8 cellular contexts compared by ENCODE assay signal in genomic region chr3:166013073-166013679, GRCh38.
DNase-seq lines count a peak whose midpoint lies in the region; ATAC-seq and TF ChIP-seq lines count a peak whose summit lies in the region.

No MANE protein-coding gene starts in this region.

- H3K4me3 ChIP-seq in DND-41 (ENCODE audit: low read depth in 1 of 2, low read length in 2 of 2) (no peak overlapping the region), KMS-11 (IDR thresholded peaks at IDR 0.05; ENCODE audit: insufficient read depth, low read depth, low read length) (no peak overlapping the region), gastrocnemius medialis (no peak overlapping the region), H7 (ENCODE audit: insufficient read depth, low read depth, low read length) (no peak overlapping the region)

- no peak overlapping the region for H3K27ac ChIP-seq in DND-41 (ENCODE audit: low read length)
- H3K27ac ChIP-seq in KMS-11, result no peak overlapping the region
- no peak overlapping the region for H3K27ac ChIP-seq in gastrocnemius medialis

- DNase-seq in DND-41 (peak; percentile 5), SK-MEL-5 (ENCODE audit: low read depth, low spot score) (peak; percentile 60), hepatic stellate cell (ENCODE audit: low spot score) (peak; percentile 2), gastrocnemius medialis (no peak), H7 (no peak)
- DNase-seq in activated CD4-positive, alpha-beta T cell treated with anti-CD3 and anti-CD28 coated beads for 48 hours, result no peak

- no peak overlapping the region for H2AFZ ChIP-seq in DND-41 (ENCODE audit: low read depth, low read length)
- H2AFZ ChIP-seq in KMS-11 (ENCODE audit: low read depth), result no peak overlapping the region

- intact Hi-C loops in gastrocnemius medialis (cut with DNase I; ENCODE audit: low total_unique reads), result no loop called here

- H3K4me2 ChIP-seq in DND-41 (ENCODE audit: insufficient read depth, low read length) (no peak overlapping the region), KMS-11 (no peak overlapping the region)

- H3K36me3 ChIP-seq in DND-41 (ENCODE audit: insufficient read depth, low read length) (no peaks in the 10 kb centered on the region), KMS-11 (ENCODE audit: insufficient read depth) (no peaks in the 10 kb centered on the region), gastrocnemius medialis (no peaks in the 10 kb centered on the region), H7 (replicated peaks; ENCODE audit: control insufficient read depth, insufficient read depth, low read length) (no peaks in the 10 kb centered on the region)

- H3K79me2 ChIP-seq in DND-41 (ENCODE audit: insufficient read depth, low read length), result no peaks in the 10 kb centered on the region
- no peaks in the 10 kb centered on the region for H3K79me2 ChIP-seq in KMS-11 (ENCODE audit: insufficient read depth, low read depth)

- H3K9me3 ChIP-seq in DND-41 (ENCODE audit: insufficient read depth, low read length, severe bottlenecking), result no peaks in the 10 kb centered on the region
- no peaks in the 10 kb centered on the region for H3K9me3 ChIP-seq in gastrocnemius medialis

- ATAC-seq in DND-41 (ENCODE audit: insufficient read depth, low read depth) (peak; percentile 33; the same call in 1 of the 3 replicates), gastrocnemius medialis (no peak), HG03439 (IDR thresholded peaks at IDR 0.05; ENCODE audit: unreplicated experiment) (no peak)

- no peak overlapping the region for H3K9ac ChIP-seq in DND-41 (ENCODE audit: low read depth, low read length)
- no peak overlapping the region for H3K9ac ChIP-seq in KMS-11

- H4K20me1 ChIP-seq in DND-41 (ENCODE audit: insufficient read depth, low read length) (no peaks in the 10 kb centered on the region), KMS-11 (ENCODE audit: insufficient read depth) (no peaks in the 10 kb centered on the region)

- in situ Hi-C loops in SK-MEL-5 (cut with HindIII; ENCODE audit: low pct_unique_long_range_greater_than_20kb, low sequenced_read_pairs), result no loop called here
- in situ Hi-C loops in gastrocnemius medialis (cut with MboI; ENCODE audit: low sequenced_read_pairs in 4 of 4), result no loop called here

- TF ChIP-seq POLR2A in gastrocnemius medialis (IDR thresholded peaks at IDR 0.05), result no peak

- no peaks in the 10 kb centered on the region for H3K4me1 ChIP-seq in DND-41 (ENCODE audit: insufficient read depth, low read length)
- H3K4me1 ChIP-seq in KMS-11 (ENCODE audit: low read depth, poor library complexity, severe bottlenecking), result no peaks in the 10 kb centered on the region
- H3K4me1 ChIP-seq in gastrocnemius medialis, result no peaks in the 10 kb centered on the region

- H3K27me3 ChIP-seq in DND-41 (ENCODE audit: insufficient read depth, low read length, poor library complexity) (no peaks in the 10 kb centered on the region), KMS-11 (ENCODE audit: insufficient read depth, low read depth) (no peaks in the 10 kb centered on the region), gastrocnemius medialis (no peaks in the 10 kb centered on the region), H7 (ENCODE audit: control insufficient read depth, insufficient read depth, low read length) (no peaks in the 10 kb centered on the region)

- peak; percentile 56 for TF ChIP-seq CTCF in DND-41 (IDR thresholded peaks at IDR 0.05; ENCODE audit: borderline replicate concordance, extremely low read depth, low read length, poor library complexity, severe bottlenecking)
- peak; percentile 69; the same call in 1 of the 2 replicates for TF ChIP-seq CTCF in KMS-11 (conservative IDR thresholded peaks at IDR 0.05; ENCODE audit: low read depth, low read length)
- TF ChIP-seq CTCF in gastrocnemius medialis (IDR thresholded peaks at IDR 0.05 in 4 of 5, conservative IDR thresholded peaks at IDR 0.05 in 1 of 5), result no peak

Comparison
In these comparisons a context has a peak if more than half of its experiments do, and no peak if none do; other contexts are left out.
1. DNase-seq: peak in DND-41 (single experiment), SK-MEL-5 (single experiment) and hepatic stellate cell (single experiment); none in activated CD4-positive, alpha-beta T cell treated with anti-CD3 and anti-CD28 coated beads for 48 hours (single experiment), gastrocnemius medialis (0 of 2) and H7 (single experiment).
2. CTCF ChIP-seq: peak in DND-41 (single experiment) and KMS-11 (single experiment); none in gastrocnemius medialis (0 of 5).